In the genomic region with DNA sequence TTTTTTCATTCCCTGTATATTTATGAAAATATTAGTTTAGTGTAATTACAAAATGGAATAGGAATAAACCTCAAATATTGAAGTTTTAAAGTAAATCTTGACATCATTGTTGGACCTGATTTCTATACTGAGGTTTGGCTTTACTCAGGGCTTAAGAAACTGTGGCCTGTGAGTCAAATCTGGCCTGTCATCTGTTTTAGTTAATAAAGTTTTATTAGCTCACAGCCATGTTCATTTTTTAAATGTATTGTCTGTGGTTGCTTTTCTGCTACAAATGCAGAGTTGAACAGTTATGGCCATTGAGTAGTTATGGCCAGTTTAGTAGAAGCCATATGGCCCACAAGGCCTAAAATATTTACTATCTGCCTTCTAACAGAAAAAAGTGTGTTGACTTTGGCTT, we compare ENCODE assay signal across 21 cellular contexts.
"Had no signal": no experiment of that assay in that cellular context is flagged by ENCODE, and none has a peak within 500 bp of the region (broad histone marks: within the 10 kb centered on the region; RNA-seq: fewer than 3 reads in every experiment).

No MANE protein-coding gene starts in this region.

- DNase-seq: colonic mucosa; effector CD4-positive, alpha-beta T cell; endodermal cell; erythroblast; gastrocnemius medialis; glutamatergic neuron; islet precursor cell; mucosa of descending colon; natural killer cell; posterior cingulate gyrus; stimulated activated CD4-positive, alpha-beta T cell treated with anti-CD3 and anti-CD28 coated beads, Interleukin-2, amount 100 ng/mL, for 24 hours; stimulated activated CD4-positive, alpha-beta T cell treated with anti-CD3 and anti-CD28 coated beads, Interleukin-4, amount 100 ng/mL, for 4 hours; stimulated activated naive B cell treated with anti-CD40 and anti-IgM and Interleukin-4, amounts not matched to agents 10 μg/mL and 1 μg/mL and 100 μg/mL, for 72 hours; stimulated activated naive CD8-positive, alpha-beta T cell treated with anti-CD3 and anti-CD28 coated beads, Interleukin-15, amount 100 ng/mL, for 72 hours; substantia nigra had no signal

- H3K4me3 ChIP-seq: colonic mucosa, gastrocnemius medialis, mucosa of descending colon, skin epidermis, thoracic aorta had no signal

- H3K4me1 ChIP-seq: colonic mucosa, gastrocnemius medialis had no signal

- H3K27me3 ChIP-seq: colonic mucosa, gastrocnemius medialis had no signal

- FAIRE-seq: endothelial cell of umbilical vein, urothelium cell line had no signal

- H3K27ac ChIP-seq: colonic mucosa, gastrocnemius medialis, skin epidermis had no signal

- ATAC-seq: gastrocnemius medialis; left lobe of liver; mucosa of descending colon; natural killer cell; sciatic nerve; stimulated activated naive B cell treated with anti-CD40 and anti-IgM and Interleukin-4, amounts not matched to agents 10 μg/mL and 1 μg/mL and 100 μg/mL, for 72 hours; stimulated activated naive CD8-positive, alpha-beta T cell treated with anti-CD3 and anti-CD28 coated beads, Interleukin-15, amount 100 ng/mL, for 72 hours had no signal

- H3K36me3 ChIP-seq: colonic mucosa, gastrocnemius medialis, thoracic aorta had no signal

- H3K9me3 ChIP-seq: colonic mucosa, gastrocnemius medialis, mucosa of descending colon, thoracic aorta had no signal
